In the genomic region with DNA sequence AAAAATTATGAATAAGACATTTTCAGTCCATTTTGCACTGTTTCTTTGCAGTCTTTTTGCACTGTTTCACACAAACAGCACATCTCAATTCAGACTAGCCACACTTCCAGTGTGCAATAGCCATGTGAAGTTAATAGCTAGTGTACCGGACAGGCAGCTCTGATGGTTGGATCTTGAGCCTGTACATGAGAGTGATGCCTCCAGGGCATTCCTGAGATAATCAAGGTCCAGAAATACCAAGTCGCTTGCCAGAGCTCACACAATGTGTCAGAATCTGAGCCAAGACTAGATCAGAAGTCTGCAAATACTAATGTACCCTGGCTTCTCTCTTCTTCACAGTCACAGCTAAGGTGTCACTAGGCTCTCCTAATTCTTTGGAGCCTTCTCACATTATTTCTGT, we compare ENCODE assay signal across 27 cellular contexts.
A peak's percentile ranks its signal among the peaks of the same experiment; 100 is the strongest.
DNase-seq lines count a peak whose midpoint lies in the region; ATAC-seq and TF ChIP-seq lines count a peak whose summit lies in the region.
"Had no signal": no experiment of that assay in that cellular context is flagged by ENCODE, and none has a peak within 500 bp of the region (broad histone marks: within the 10 kb centered on the region; RNA-seq: fewer than 3 reads in every experiment).

No MANE protein-coding gene starts in this region.

- no peak for TF ChIP-seq CTCF in cardiac muscle cell (IDR thresholded peaks at IDR 0.05; ENCODE audit: low read depth, low read length)

- H3K4me3 ChIP-seq in cardiac muscle cell, result no peak overlapping the region
- H3K4me3 ChIP-seq: GM12878, SK-N-MC, spleen, tibial artery had no signal

- no peaks in the 10 kb centered on the region for H3K9me3 ChIP-seq in cardiac muscle cell (ENCODE audit: low read depth)

- H3K36me3 ChIP-seq in cardiac muscle cell, result no peaks in the 10 kb centered on the region
- H3K36me3 ChIP-seq: spleen, tibial artery, WERI-Rb-1 had no signal

- H3K27ac Mint-ChIP-seq in stimulated activated memory B cell treated with anti-CD40 and anti-IgM and Interleukin-4, amounts not matched to agents 10 μg/mL and 1 μg/mL and 100 μg/mL, for 72 hours, result no peak overlapping the region
- H3K27ac Mint-ChIP-seq: activated naive CD8-positive, alpha-beta T cell treated with anti-CD3 and anti-CD28 coated beads, Interleukin-2, amount 10 ng/mL, durations not matched to agents 7 days and 5 days; brain; CD8-positive, alpha-beta T cell; memory B cell; stimulated activated naive CD8-positive, alpha-beta T cell treated with anti-CD3 and anti-CD28 coated beads, Interleukin-15, amount 100 ng/mL, for 72 hours had no signal

- H3K4me3 Mint-ChIP-seq in stimulated activated memory B cell treated with anti-CD40 and anti-IgM and Interleukin-4, amounts not matched to agents 10 μg/mL and 1 μg/mL and 100 μg/mL, for 72 hours, result no peak overlapping the region
- H3K4me3 Mint-ChIP-seq: activated naive CD8-positive, alpha-beta T cell treated with anti-CD3 and anti-CD28 coated beads, Interleukin-2, amount 10 ng/mL, durations not matched to agents 7 days and 5 days; brain; CD8-positive, alpha-beta T cell; memory B cell; stimulated activated naive CD8-positive, alpha-beta T cell treated with anti-CD3 and anti-CD28 coated beads, Interleukin-15, amount 100 ng/mL, for 72 hours had no signal

- H3K27me3 ChIP-seq in cardiac muscle cell, result no peaks in the 10 kb centered on the region
- H3K27me3 ChIP-seq: spleen, tibial artery had no signal

- H3K4me1 ChIP-seq in cardiac muscle cell (ENCODE audit: low read depth), result no peaks in the 10 kb centered on the region
- H3K4me1 ChIP-seq: spleen had no signal

- H3K27ac ChIP-seq in cardiac muscle cell, result no peak overlapping the region
- H3K27ac ChIP-seq: 22Rv1, SK-N-MC, spleen, tibial artery, WERI-Rb-1 had no signal

- no peaks in the 10 kb centered on the region for H3K27me3 Mint-ChIP-seq in stimulated activated memory B cell treated with anti-CD40 and anti-IgM and Interleukin-4, amounts not matched to agents 10 μg/mL and 1 μg/mL and 100 μg/mL, for 72 hours
- H3K27me3 Mint-ChIP-seq: activated naive CD8-positive, alpha-beta T cell treated with anti-CD3 and anti-CD28 coated beads, Interleukin-2, amount 10 ng/mL, durations not matched to agents 7 days and 5 days; brain; memory B cell; stimulated activated naive CD8-positive, alpha-beta T cell treated with anti-CD3 and anti-CD28 coated beads, Interleukin-15, amount 100 ng/mL, for 72 hours had no signal

- no peaks in the 10 kb centered on the region for H3K36me3 Mint-ChIP-seq in stimulated activated memory B cell treated with anti-CD40 and anti-IgM and Interleukin-4, amounts not matched to agents 10 μg/mL and 1 μg/mL and 100 μg/mL, for 72 hours
- H3K36me3 Mint-ChIP-seq: activated naive CD8-positive, alpha-beta T cell treated with anti-CD3 and anti-CD28 coated beads, Interleukin-2, amount 10 ng/mL, durations not matched to agents 7 days and 5 days; brain; CD8-positive, alpha-beta T cell had no signal

- H3K9me3 Mint-ChIP-seq in stimulated activated memory B cell treated with anti-CD40 and anti-IgM and Interleukin-4, amounts not matched to agents 10 μg/mL and 1 μg/mL and 100 μg/mL, for 72 hours, result peaks cover 17% of the 10 kb centered on the region

- DNase-seq in SIG-M5 treated with dmso at 0.1 percent for 504 hours (lab: John Stamatoyannopoulos, UW; ENCODE audit: unreplicated experiment), result peak; percentile 5
- no peak for DNase-seq in SIG-M5 (lab: John Stamatoyannopoulos, UW)
- peak; percentile 54 for DNase-seq in astrocyte of the hippocampus (ENCODE audit: low read depth, low spot score)
- DNase-seq in cardiac muscle cell (ENCODE audit: low read depth in 1 of 2, low spot score in 1 of 2), result peak; percentile 16 to 64
- DNase-seq in NCI-H748 (lab: John Stamatoyannopoulos, UW; ENCODE audit: unreplicated experiment), result no peak
- DNase-seq: activated naive CD8-positive, alpha-beta T cell treated with anti-CD3 and anti-CD28 coated beads, Interleukin-2, amount 10 ng/mL, durations not matched to agents 7 days and 5 days; AML-193; CD8-positive, alpha-beta T cell; hippocampal formation; kidney; NCI-H1092; NCI-H2081; NCI-H510A; occipital lobe; spleen; stimulated activated CD4-positive, alpha-beta T cell treated with anti-CD3 and anti-CD28 coated beads, Interleukin-4, amount 100 ng/mL, for 24 hours; stimulated activated naive CD8-positive, alpha-beta T cell treated with anti-CD3 and anti-CD28 coated beads, Interleukin-15, amount 100 ng/mL, for 72 hours; tibial artery; WERI-Rb-1 had no signal

- H3K4me1 Mint-ChIP-seq in stimulated activated memory B cell treated with anti-CD40 and anti-IgM and Interleukin-4, amounts not matched to agents 10 μg/mL and 1 μg/mL and 100 μg/mL, for 72 hours, result no peaks in the 10 kb centered on the region
- H3K4me1 Mint-ChIP-seq: activated naive CD8-positive, alpha-beta T cell treated with anti-CD3 and anti-CD28 coated beads, Interleukin-2, amount 10 ng/mL, durations not matched to agents 7 days and 5 days; brain; stimulated activated naive CD8-positive, alpha-beta T cell treated with anti-CD3 and anti-CD28 coated beads, Interleukin-15, amount 100 ng/mL, for 72 hours had no signal

- ATAC-seq in stimulated activated memory B cell treated with anti-CD40 and anti-IgM and Interleukin-4, amounts not matched to agents 10 μg/mL and 1 μg/mL and 100 μg/mL, for 72 hours, result peak; percentile 8
- ATAC-seq in GM21515 (IDR thresholded peaks at IDR 0.05; ENCODE audit: unreplicated experiment) (no peak), HG02610 (IDR thresholded peaks at IDR 0.05; ENCODE audit: unreplicated experiment) (no peak)
- ATAC-seq: CD8-positive, alpha-beta T cell; GM12878; stimulated activated naive CD8-positive, alpha-beta T cell treated with anti-CD3 and anti-CD28 coated beads, Interleukin-15, amount 100 ng/mL, for 72 hours had no signal

Comparison
In these comparisons a context has a peak if more than half of its experiments do, and no peak if none do; other contexts are left out.
1. DNase-seq: peak in SIG-M5 treated with dmso at 0.1 percent for 504 hours (single experiment), astrocyte of the hippocampus (single experiment) and cardiac muscle cell (2 of 2); none in SIG-M5 (single experiment) and NCI-H748 (single experiment).